Comparison of ENCODE assay signal across 24 cellular contexts in the genomic region with DNA sequence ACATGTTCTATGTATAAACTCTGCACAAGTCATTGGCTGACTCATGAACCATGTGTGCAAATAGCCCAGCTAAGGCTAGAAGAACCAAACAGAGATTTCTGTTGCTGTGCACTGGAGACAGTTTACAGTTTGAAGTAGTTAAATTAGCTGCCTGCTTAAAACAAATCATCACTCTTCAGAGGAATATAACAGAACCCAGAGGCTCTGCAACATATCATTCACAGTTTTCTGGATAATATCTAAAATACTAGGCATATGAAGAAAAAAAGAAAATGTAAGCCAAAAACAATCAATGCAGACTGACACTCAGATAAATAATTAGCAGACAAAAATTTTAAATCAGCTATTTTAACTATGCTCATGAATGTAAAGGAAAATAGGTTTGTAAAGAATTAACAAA. TPM values are rescaled to one million over a fixed set of nuclear protein-coding genes. Genes with fewer than 3 reads are reported as not detected.
DNase-seq lines count a peak whose midpoint lies in the region; FAIRE-seq and TF ChIP-seq lines count a peak whose summit lies in the region.
"Had no signal": no experiment of that assay in that cellular context is flagged by ENCODE, and none has a peak within 500 bp of the region (broad histone marks: within the 10 kb centered on the region; RNA-seq: fewer than 3 reads in every experiment).

No MANE protein-coding gene starts in this region.

- H2AFZ ChIP-seq in Karpas-422 (ENCODE audit: low read length) = no peak overlapping the region
- H2AFZ ChIP-seq in smooth muscle cell (ENCODE audit: low read depth) = no peak overlapping the region

- H3K9me3 ChIP-seq in HEK293 (ENCODE audit: control insufficient read depth, insufficient read depth, low read depth, low read length) (peaks cover 6% of the 10 kb centered on the region), Karpas-422 (ENCODE audit: low read length) (no peaks in the 10 kb centered on the region), smooth muscle cell (replicated peaks; ENCODE audit: low read depth) (no peaks in the 10 kb centered on the region)
- H3K9me3 ChIP-seq: BE2C had no signal

- DNase-seq in Karpas-422 = peak; percentile 14
- DNase-seq in bronchial epithelial cell (ENCODE audit: low read depth) = peak; percentile 19
- no peak for DNase-seq in NCI-H774 (lab: John Stamatoyannopoulos, UW)
- DNase-seq in smooth muscle cell (lab: John Stamatoyannopoulos, UW; ENCODE audit: unreplicated experiment) = no peak
- DNase-seq: 8988T; ACHN; BE2C; C1 segment of cervical spinal cord; CD4-positive, alpha-beta memory T cell; CD4-positive, CD25-positive, alpha-beta regulatory T cell; CD8-positive, alpha-beta memory T cell; COR-L47; DMS 273 treated with DMSO at 0.1 percent for 48 hours; DMS153; DMS53; DMS79; DND-41; EL; GDM1 had no signal

- H3K4me2 ChIP-seq in Karpas-422 (ENCODE audit: low read depth, low read length, poor library complexity, severe bottlenecking) (no peak overlapping the region), smooth muscle cell (no peak overlapping the region)
- H3K4me2 ChIP-seq: BLaER1 had no signal

- H3F3A ChIP-seq in smooth muscle cell (ENCODE audit: low read depth) = no peaks in the 10 kb centered on the region

- H3K36me3 ChIP-seq in HEK293 (ENCODE audit: control insufficient read depth in 2 of 2, insufficient read depth in 1 of 2, low read length in 2 of 2) = no peaks in the 10 kb centered on the region
- no peaks in the 10 kb centered on the region for H3K36me3 ChIP-seq in Karpas-422 (ENCODE audit: insufficient read depth, low read length)
- H3K36me3 ChIP-seq in bronchial epithelial cell (ENCODE audit: control insufficient read depth, insufficient read depth, low read length) = no peaks in the 10 kb centered on the region
- no peaks in the 10 kb centered on the region for H3K36me3 ChIP-seq in smooth muscle cell (ENCODE audit: low read depth)
- H3K36me3 ChIP-seq: BE2C, BLaER1 had no signal

- H3K4me1 ChIP-seq in HEK293 (ENCODE audit: control insufficient read depth, insufficient read depth, low read length) = no peaks in the 10 kb centered on the region
- no peaks in the 10 kb centered on the region for H3K4me1 ChIP-seq in Karpas-422 (ENCODE audit: low read length)
- no peaks in the 10 kb centered on the region for H3K4me1 ChIP-seq in smooth muscle cell (ENCODE audit: low read depth)
- H3K4me1 ChIP-seq: BE2C, BLaER1 had no signal

- no peak for FAIRE-seq in bronchial epithelial cell (lab: Jason Lieb, UNC)
- FAIRE-seq: GM12878, GM12892, GM18507 had no signal

- H3K9me2 ChIP-seq in Karpas-422 (replicated peaks; ENCODE audit: insufficient read depth, low read length) = no peaks in the 10 kb centered on the region

- H3K4me3 ChIP-seq in HEK293 (ENCODE audit: low read depth, low read length) = no peak overlapping the region
- H3K4me3 ChIP-seq in Karpas-422 (ENCODE audit: low read length) = no peak overlapping the region
- no peak overlapping the region for H3K4me3 ChIP-seq in bronchial epithelial cell (ENCODE audit: low read depth, low read length)
- H3K4me3 ChIP-seq in smooth muscle cell = no peak overlapping the region
- H3K4me3 ChIP-seq: BLaER1, GM12878 had no signal

- H3K79me2 ChIP-seq in Karpas-422 (ENCODE audit: low read length) (no peaks in the 10 kb centered on the region), smooth muscle cell (ENCODE audit: low read depth) (no peaks in the 10 kb centered on the region)

- H3K27me3 ChIP-seq in Karpas-422 (ENCODE audit: low read length) = no peaks in the 10 kb centered on the region
- H3K27me3 ChIP-seq in bronchial epithelial cell (ENCODE audit: control insufficient read depth, insufficient read depth, low read length) = no peaks in the 10 kb centered on the region
- H3K27me3 ChIP-seq in smooth muscle cell (ENCODE audit: low read depth) = peaks cover 7% of the 10 kb centered on the region
- H3K27me3 ChIP-seq: BLaER1 had no signal

- TF ChIP-seq CTCF in HEK293 (tag by site-specific recombination; IDR thresholded peaks at IDR 0.05) = no peak
- TF ChIP-seq CTCF in bronchial epithelial cell (IDR thresholded peaks at IDR 0.05; ENCODE audit: insufficient read depth, low read length, severe bottlenecking) = no peak
- no peak for TF ChIP-seq CTCF in smooth muscle cell (IDR thresholded peaks at IDR 0.05; ENCODE audit: borderline replicate concordance, insufficient read depth, poor library complexity, severe bottlenecking)

- H3K9ac ChIP-seq in Karpas-422 (ENCODE audit: low read length) (no peak overlapping the region), smooth muscle cell (ENCODE audit: low read depth) (no peak overlapping the region)
- H3K9ac ChIP-seq: BLaER1 had no signal

- H3K27ac ChIP-seq in HEK293 (ENCODE audit: extremely low read depth, low read depth, low read length) (no peak overlapping the region), Karpas-422 (ENCODE audit: low read length) (no peak overlapping the region), smooth muscle cell (ENCODE audit: low read depth) (no peak overlapping the region)
- H3K27ac ChIP-seq: BLaER1 had no signal

- CTCF ChIA-PET in HEK293 (lab: Yijun Ruan, JAX) = interaction anchor here (0.6 kb wide), 1 partner anchor 18 kb away, joined by 4 read pairs; no protein-coding TSS in a partner anchor

- H4K20me1 ChIP-seq in Karpas-422 (ENCODE audit: insufficient read depth, low read depth, low read length) (no peaks in the 10 kb centered on the region), smooth muscle cell (ENCODE audit: low read depth) (no peaks in the 10 kb centered on the region)
- H4K20me1 ChIP-seq: BLaER1 had no signal

- POLR2A ChIA-PET in HEK293 (lab: Yijun Ruan, JAX) = no interaction called here

TF ChIP-seq in HEK293, 187 proteins besides CTCF, POLR2A, EP300 and RAD21:
- TF ChIP-seq SETDB1 (IDR thresholded peaks at IDR 0.05; ENCODE audit: insufficient read length, low read length) (peak; percentile 92), ZNF701 (tag by site-specific recombination; IDR thresholded peaks at IDR 0.05) (0 out of 2 replicates have a peak, but pooled peaks have one; percentile 45), ZFHX2 (tag by site-specific recombination; conservative IDR thresholded peaks at IDR 0.05) (no peak), ZNF341 (tag by site-specific recombination; IDR thresholded peaks at IDR 0.05; ENCODE audit: low read depth) (no peak)

RNA-seq across cellular contexts. Expression of a gene that starts 23.6 kb away (rescaled TPM):
- total RNA-seq in Karpas-422 (2014; rRNA removed; shearing (Covaris generic); ENCODE audit: low replicate concordance) = 56.1 and 86.2 TPM in 2 replicates
- total RNA-seq in bronchial epithelial cell (51.9 and 62.2 TPM in 2 replicates), smooth muscle cell (73.4 and 82.4 TPM in 2 replicates)
- 67.9 and 75.0 TPM in 2 replicates for polyA plus RNA-seq in smooth muscle cell

Comparison
In these comparisons a context has a peak if more than half of its experiments do, and no peak if none do; other contexts are left out.
1. DNase-seq: peak in Karpas-422 (single experiment) and bronchial epithelial cell (single experiment); none in NCI-H774 (single experiment) and smooth muscle cell (single experiment).